Comparison of ENCODE assay signal across 1 cellular context in genomic region chr14:34496679-34497513, GRCh38.
TF ChIP-seq lines count a peak whose summit lies in the region.

No MANE protein-coding gene starts in this region.

TF ChIP-seq in SK-N-SH treated with all-trans-retinoic acid at 6 μM for 48 hours, 23 proteins besides CTCF, POLR2A, EP300 and RAD21 (continued from another document):
- no peak for TF ChIP-seq PATZ1 (CRISPR knock-in tag; IDR thresholded peaks at IDR 0.05; ENCODE audit: borderline replicate concordance)
- no peak for TF ChIP-seq RARB (CRISPR knock-in tag; IDR thresholded peaks at IDR 0.05)
- TF ChIP-seq ZNF70 (CRISPR knock-in tag; IDR thresholded peaks at IDR 0.05) = no peak
- TF ChIP-seq PPARA (CRISPR knock-in tag; IDR thresholded peaks at IDR 0.05; ENCODE audit: borderline replicate concordance) = no peak
- no peak for TF ChIP-seq ZNF565 (CRISPR knock-in tag; conservative IDR thresholded peaks at IDR 0.05; ENCODE audit: low read depth)
- no peak; the same call in 1 of the 2 replicates for TF ChIP-seq OSR1 (CRISPR knock-in tag; IDR thresholded peaks at IDR 0.05)
- TF ChIP-seq TSHZ2 (CRISPR knock-in tag; IDR thresholded peaks at IDR 0.05) = no peak
- peak; percentile 72 for TF ChIP-seq CSDC2 (CRISPR knock-in tag; IDR thresholded peaks at IDR 0.05)
- TF ChIP-seq GLIS3 (CRISPR knock-in tag; IDR thresholded peaks at IDR 0.05) = no peak
- peak; percentile 40 for TF ChIP-seq ZFP3 (CRISPR knock-in tag; IDR thresholded peaks at IDR 0.05)
- no peak for TF ChIP-seq CSRNP3 (CRISPR knock-in tag; IDR thresholded peaks at IDR 0.05)
